Comparison of ENCODE assay signal across 8 cellular contexts in genomic region chr17:4968166-4968915, GRCh38. TPM values are rescaled to one million over a fixed set of nuclear protein-coding genes. Genes with fewer than 3 reads are reported as not detected.
A peak's percentile ranks its signal among the peaks of the same experiment; 100 is the strongest.
DNase-seq lines count a peak whose midpoint lies in the region; ATAC-seq and TF ChIP-seq lines count a peak whose summit lies in the region.

No MANE protein-coding gene starts in this region.

- TF ChIP-seq CTCF in fibroblast of the aortic adventitia (IDR thresholded peaks at IDR 0.05; ENCODE audit: insufficient read depth, low read length) = no peak

- H3K27me3 Mint-ChIP-seq in activated T-helper 2 cell treated with anti-CD3 and anti-CD28 coated beads, Interferon-gamma antibody, Interleukin-2, Interleukin-4, amounts not matched to agents 10 μg/mL and 5 μg/mL and 100 μg/mL, durations not matched to agents 14 hours and 24 hours and 36 hours (ENCODE audit: low read depth) = no peaks in the 10 kb centered on the region

- peak overlapping the region; percentile 91 for H3K27ac ChIP-seq in rectal smooth muscle tissue (ENCODE audit: low read depth, low read length)

- peak overlapping the region; percentile 83 for H3K9ac ChIP-seq in rectal smooth muscle tissue (ENCODE audit: low read length)

- no peak overlapping the region for H3K4me3 Mint-ChIP-seq in activated T-helper 2 cell treated with anti-CD3 and anti-CD28 coated beads, Interferon-gamma antibody, Interleukin-2, Interleukin-4, amounts not matched to agents 10 μg/mL and 5 μg/mL and 100 μg/mL, durations not matched to agents 14 hours and 24 hours and 36 hours (ENCODE audit: low read depth)

- H3K27ac Mint-ChIP-seq in activated T-helper 2 cell treated with anti-CD3 and anti-CD28 coated beads, Interferon-gamma antibody, Interleukin-2, Interleukin-4, amounts not matched to agents 10 μg/mL and 5 μg/mL and 100 μg/mL, durations not matched to agents 14 hours and 24 hours and 36 hours = no peak overlapping the region

- ATAC-seq in HG03060 (IDR thresholded peaks at IDR 0.05; ENCODE audit: low read depth, unreplicated experiment) (peak; percentile 2), HG02759 (IDR thresholded peaks at IDR 0.05; ENCODE audit: unreplicated experiment) (no peak)

- H3K4me1 ChIP-seq in rectal smooth muscle tissue (ENCODE audit: control insufficient read depth, insufficient read depth, low read length) = peaks cover 22% of the 10 kb centered on the region

- H3K36me3 ChIP-seq in rectal smooth muscle tissue (ENCODE audit: control insufficient read depth, insufficient read depth, low read length) = peaks cover 16% of the 10 kb centered on the region

- intact Hi-C loops in activated T-helper 2 cell treated with anti-CD3 and anti-CD28 coated beads, Interferon-gamma antibody, Interleukin-2, Interleukin-4, amounts not matched to agents 10 μg/mL and 5 μg/mL and 100 μg/mL, durations not matched to agents 14 hours and 24 hours and 36 hours (cut with micrococcal nuclease) = loop anchor here (2.0 kb wide), 1 partner anchor 18 kb away; the partner anchor contains the start of gene CAMTA2

- H3K27me3 ChIP-seq in rectal smooth muscle tissue (ENCODE audit: control insufficient read depth, insufficient read depth, low read length) = no peaks in the 10 kb centered on the region

- DNase-seq in DMS79 (lab: John Stamatoyannopoulos, UW) (peak; percentile 12), fibroblast of the aortic adventitia (ENCODE audit: low read depth) (peak; percentile 40), NOMO-1 treated with dmso at 0.1 percent for 144 hours (lab: John Stamatoyannopoulos, UW; ENCODE audit: unreplicated experiment) (no peak)
- DNase-seq in activated CD4-positive, alpha-beta T cell treated with anti-CD3 and anti-CD28 coated beads, Interleukin-2, amount 50 U/mL, for 48 hours = peak; percentile 43 to 60
- no peak for DNase-seq in activated T-helper 2 cell treated with anti-CD3 and anti-CD28 coated beads, Interferon-gamma antibody, Interleukin-2, Interleukin-4, amounts not matched to agents 10 μg/mL and 5 μg/mL and 100 μg/mL, durations not matched to agents 14 hours and 24 hours and 36 hours (ENCODE audit: low spot score)

- no peaks in the 10 kb centered on the region for H3K9me3 Mint-ChIP-seq in activated T-helper 2 cell treated with anti-CD3 and anti-CD28 coated beads, Interferon-gamma antibody, Interleukin-2, Interleukin-4, amounts not matched to agents 10 μg/mL and 5 μg/mL and 100 μg/mL, durations not matched to agents 14 hours and 24 hours and 36 hours

- peaks cover 35% of the 10 kb centered on the region for H3K4me1 Mint-ChIP-seq in activated T-helper 2 cell treated with anti-CD3 and anti-CD28 coated beads, Interferon-gamma antibody, Interleukin-2, Interleukin-4, amounts not matched to agents 10 μg/mL and 5 μg/mL and 100 μg/mL, durations not matched to agents 14 hours and 24 hours and 36 hours (ENCODE audit: low read depth)

- peaks cover 26% of the 10 kb centered on the region for H3K36me3 Mint-ChIP-seq in activated T-helper 2 cell treated with anti-CD3 and anti-CD28 coated beads, Interferon-gamma antibody, Interleukin-2, Interleukin-4, amounts not matched to agents 10 μg/mL and 5 μg/mL and 100 μg/mL, durations not matched to agents 14 hours and 24 hours and 36 hours (ENCODE audit: low read depth)

- H3K4me3 ChIP-seq in fibroblast of the aortic adventitia (ENCODE audit: low read depth, low read length) (peak overlapping the region; percentile 88), rectal smooth muscle tissue (ENCODE audit: low read length) (peak overlapping the region; percentile 80)

RNA-seq across cellular contexts. Expression of gene SPAG7, which starts 0.7 kb away (rescaled TPM):
- total RNA-seq in fibroblast of the aortic adventitia (ENCODE audit: low replicate concordance) = 29.2 and 59.5 TPM in 2 replicates
- 66.5 and 70.4 TPM in 2 replicates for total RNA-seq in activated T-helper 2 cell treated with anti-CD3 and anti-CD28 coated beads, Interferon-gamma antibody, Interleukin-2, Interleukin-4, amounts not matched to agents 10 μg/mL and 5 μg/mL and 100 μg/mL, durations not matched to agents 14 hours and 24 hours and 36 hours

RNA-seq across cellular contexts. Expression of gene ENO3, which starts 17.4 kb away (rescaled TPM):
- total RNA-seq in fibroblast of the aortic adventitia (ENCODE audit: low replicate concordance) = 2.8 and 4.7 TPM in 2 replicates
- total RNA-seq in activated T-helper 2 cell treated with anti-CD3 and anti-CD28 coated beads, Interferon-gamma antibody, Interleukin-2, Interleukin-4, amounts not matched to agents 10 μg/mL and 5 μg/mL and 100 μg/mL, durations not matched to agents 14 hours and 24 hours and 36 hours = 45.7 and 47.9 TPM in 2 replicates

RNA-seq across cellular contexts. Expression of gene CAMTA2, which starts 19.1 kb away (rescaled TPM):
- total RNA-seq in fibroblast of the aortic adventitia (ENCODE audit: low replicate concordance) = 12.1 and 21.1 TPM in 2 replicates
- total RNA-seq in activated T-helper 2 cell treated with anti-CD3 and anti-CD28 coated beads, Interferon-gamma antibody, Interleukin-2, Interleukin-4, amounts not matched to agents 10 μg/mL and 5 μg/mL and 100 μg/mL, durations not matched to agents 14 hours and 24 hours and 36 hours = 90.2 and 92.3 TPM in 2 replicates

RNA-seq across cellular contexts. Expression of gene PFN1, which starts 20.0 kb away (rescaled TPM):
- total RNA-seq in fibroblast of the aortic adventitia (ENCODE audit: low replicate concordance) = 507 and 514 TPM in 2 replicates
- 1,460 and 1,475 TPM in 2 replicates for total RNA-seq in activated T-helper 2 cell treated with anti-CD3 and anti-CD28 coated beads, Interferon-gamma antibody, Interleukin-2, Interleukin-4, amounts not matched to agents 10 μg/mL and 5 μg/mL and 100 μg/mL, durations not matched to agents 14 hours and 24 hours and 36 hours

RNA-seq across cellular contexts. Expression of gene RNF167, which starts 28.3 kb away (rescaled TPM):
- 17.2 and 26.4 TPM in 2 replicates for total RNA-seq in fibroblast of the aortic adventitia (ENCODE audit: low replicate concordance)
- 112 and 126 TPM in 2 replicates for total RNA-seq in activated T-helper 2 cell treated with anti-CD3 and anti-CD28 coated beads, Interferon-gamma antibody, Interleukin-2, Interleukin-4, amounts not matched to agents 10 μg/mL and 5 μg/mL and 100 μg/mL, durations not matched to agents 14 hours and 24 hours and 36 hours

Comparison
In these comparisons a context has a peak if more than half of its experiments do, and no peak if none do; other contexts are left out.
1. DNase-seq: peak in DMS79 (single experiment), activated CD4-positive, alpha-beta T cell treated with anti-CD3 and anti-CD28 coated beads, Interleukin-2, amount 50 U/mL, for 48 hours (2 of 2) and fibroblast of the aortic adventitia (single experiment); none in activated T-helper 2 cell treated with anti-CD3 and anti-CD28 coated beads, Interferon-gamma antibody, Interleukin-2, Interleukin-4, amounts not matched to agents 10 μg/mL and 5 μg/mL and 100 μg/mL, durations not matched to agents 14 hours and 24 hours and 36 hours (single experiment) and NOMO-1 treated with dmso at 0.1 percent for 144 hours (single experiment).